ENCODE assay signal across 21 cellular contexts in genomic region chr17:8726951-8727555, GRCh38. TPM values are rescaled to one million over a fixed set of nuclear protein-coding genes. Genes with fewer than 3 reads are reported as not detected.
A peak's percentile ranks its signal among the peaks of the same experiment; 100 is the strongest.
DNase-seq lines count a peak whose midpoint lies in the region; ATAC-seq and TF ChIP-seq lines count a peak whose summit lies in the region.
"Had no signal": no experiment of that assay in that cellular context is flagged by ENCODE, and none has a peak within 500 bp of the region (broad histone marks: within the 10 kb centered on the region; RNA-seq: fewer than 3 reads in every experiment).

No MANE protein-coding gene starts in this region.

- H3K27ac ChIP-seq in SK-N-MC (peak overlapping the region; percentile 91), osteoblast (ENCODE audit: low read depth, low read length) (no peak overlapping the region)
- H3K27ac ChIP-seq: gastrocnemius medialis, neutrophil had no signal

- no peak overlapping the region for H2AFZ ChIP-seq in osteoblast (ENCODE audit: low read length)

- ATAC-seq in HG03378 (IDR thresholded peaks at IDR 0.05; ENCODE audit: unreplicated experiment): no peak
- ATAC-seq: activated naive CD4-positive, alpha-beta T cell treated with anti-CD3 and anti-CD28 coated beads, Interleukin-2, amount 50 U/mL, for 72 hours; gastrocnemius medialis; stimulated activated effector memory CD8-positive, alpha-beta T cell treated with anti-CD3 and anti-CD28 coated beads, Interleukin-12 subunit alpha, Interleukin-12 subunit beta, amount 100 ng/mL, for 72 hours had no signal

- H3K9ac ChIP-seq in SK-N-MC (ENCODE audit: insufficient read length): peak overlapping the region; percentile 51

- H3K9me3 ChIP-seq in SK-N-MC (ENCODE audit: low read depth, low read length) (no peaks in the 10 kb centered on the region), osteoblast (ENCODE audit: low read depth, low read length) (no peaks in the 10 kb centered on the region)
- H3K9me3 ChIP-seq: gastrocnemius medialis, neutrophil had no signal

- H3K4me2 ChIP-seq in osteoblast (ENCODE audit: insufficient read depth, low read length): no peak overlapping the region

- H3K79me2 ChIP-seq in osteoblast (ENCODE audit: insufficient read depth, low read length): no peaks in the 10 kb centered on the region

- no peak for TF ChIP-seq CTCF in fibroblast of villous mesenchyme (IDR thresholded peaks at IDR 0.05; ENCODE audit: insufficient read depth, low read depth, low read length)
- no peak for TF ChIP-seq CTCF in osteoblast (IDR thresholded peaks at IDR 0.05; ENCODE audit: extremely low read depth, low read depth, low read length)

- no peaks in the 10 kb centered on the region for H3K36me3 ChIP-seq in SK-N-MC (ENCODE audit: insufficient read depth, low read length)
- no peaks in the 10 kb centered on the region for H3K36me3 ChIP-seq in osteoblast (ENCODE audit: insufficient read depth, low read length)
- H3K36me3 ChIP-seq: gastrocnemius medialis, neutrophil had no signal

- H3K27me3 ChIP-seq in osteoblast (ENCODE audit: insufficient read depth, low read length): no peaks in the 10 kb centered on the region
- H3K27me3 ChIP-seq: gastrocnemius medialis had no signal

- H3K4me3 ChIP-seq in SK-N-MC (peak overlapping the region; percentile 47), fibroblast of villous mesenchyme (ENCODE audit: low read depth, low read length) (no peak overlapping the region), osteoblast (ENCODE audit: insufficient read depth, low read length) (no peak overlapping the region)
- H3K4me3 ChIP-seq: gastrocnemius medialis, skin epidermis had no signal

- peak; percentile 26 for DNase-seq in Daoy (ENCODE audit: low read depth)
- no peak for DNase-seq in SK-N-MC (ENCODE audit: low read depth, low spot score)
- peak; percentile 64 for DNase-seq in fibroblast of villous mesenchyme (ENCODE audit: low read depth)
- DNase-seq in osteoblast (ENCODE audit: insufficient read length, low spot score, missing footprints): peak; percentile 80
- DNase-seq in NCI-H2171 (lab: John Stamatoyannopoulos, UW): no peak
- no peak for DNase-seq in DMS153 (lab: John Stamatoyannopoulos, UW)
- DNase-seq in NOMO-1 (lab: John Stamatoyannopoulos, UW; ENCODE audit: unreplicated experiment in 2 of 2): no peak
- DNase-seq: activated CD4-positive, alpha-beta T cell treated with anti-CD3 and anti-CD28 coated beads, Interleukin-2, amount 10 ng/mL, durations not matched to agents 7 days and 5 days; CD8-positive, alpha-beta memory T cell; effector CD8-positive, alpha-beta T cell; gastrocnemius medialis; mesenchymal stem cell; NCI-H1048; NCI-H2171 treated with DMSO at 0.1 percent for 48 hours; SIG-M5 had no signal

- H4K20me1 ChIP-seq in osteoblast (ENCODE audit: insufficient read depth, low read length): no peaks in the 10 kb centered on the region

- no peaks in the 10 kb centered on the region for H3K4me1 ChIP-seq in osteoblast (ENCODE audit: insufficient read depth, low read length)
- H3K4me1 ChIP-seq: gastrocnemius medialis had no signal

RNA-seq across cellular contexts. Expression of gene CCDC42, which starts 17.6 kb away (rescaled TPM):
- not detected in 2 replicates for total RNA-seq in Daoy (2014; rRNA removed; shearing (Covaris generic))
- total RNA-seq in fibroblast of villous mesenchyme: not detected in 2 replicates
- total RNA-seq in osteoblast: 0.36 TPM in 1 of 2 replicates, not detected in the other
- total RNA-seq: activated naive CD4-positive, alpha-beta T cell treated with anti-CD3 and anti-CD28 coated beads, Interleukin-2, amount 50 U/mL, for 72 hours; gastrocnemius medialis; ureter had no signal

RNA-seq across cellular contexts. Expression of gene SPDYE4, which starts 31.3 kb away (rescaled TPM):
- total RNA-seq in Daoy (2014; rRNA removed; shearing (Covaris generic)): not detected in 2 replicates
- total RNA-seq in fibroblast of villous mesenchyme (not detected in 2 replicates), osteoblast (not detected in 2 replicates)
- total RNA-seq: activated CD4-positive, alpha-beta T cell treated with anti-CD3 and anti-CD28 coated beads, Interleukin-2, amount 10 ng/mL, durations not matched to agents 7 days and 5 days; activated naive CD4-positive, alpha-beta T cell treated with anti-CD3 and anti-CD28 coated beads, Interleukin-2, amount 50 U/mL, for 72 hours; CD8-positive, alpha-beta memory T cell; gastrocnemius medialis; ureter had no signal

Comparison
In these comparisons a context has a peak if more than half of its experiments do, and no peak if none do; other contexts are left out.
1. DNase-seq: peak in Daoy (single experiment), fibroblast of villous mesenchyme (single experiment) and osteoblast (single experiment); none in SK-N-MC (single experiment), NCI-H2171 (single experiment), DMS153 (single experiment) and NOMO-1 (0 of 2).